In the genomic region with DNA sequence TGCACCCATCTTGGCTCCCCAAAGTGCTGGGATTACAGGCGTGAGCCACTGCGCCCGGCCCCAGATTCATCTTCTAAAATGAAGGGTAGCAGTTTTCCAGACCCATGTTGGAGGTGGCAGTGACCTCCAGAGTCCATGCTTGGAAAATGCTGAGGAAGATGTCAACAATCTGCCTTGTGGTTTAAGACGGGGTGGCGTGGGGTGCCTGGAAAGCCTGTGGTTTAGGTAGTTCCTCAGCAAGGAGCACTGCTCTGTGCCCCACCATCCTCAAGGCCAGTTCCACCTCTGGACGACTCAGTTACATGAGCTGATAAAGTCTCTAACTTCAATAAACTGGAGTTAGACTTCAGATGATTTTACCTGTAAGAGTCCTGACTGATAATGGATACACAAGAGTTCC, we compare ENCODE assay signal across 17 cellular contexts. TPM values are rescaled to one million over a fixed set of nuclear protein-coding genes. Genes with fewer than 3 reads are reported as not detected.
DNase-seq lines count a peak whose midpoint lies in the region; ATAC-seq and TF ChIP-seq lines count a peak whose summit lies in the region.
"Had no signal": no experiment of that assay in that cellular context is flagged by ENCODE, and none has a peak within 500 bp of the region (broad histone marks: within the 10 kb centered on the region; RNA-seq: fewer than 3 reads in every experiment).

No MANE protein-coding gene starts in this region.

- H3K9me3 ChIP-seq in GM23248 (ENCODE audit: low read depth), result no peaks in the 10 kb centered on the region
- H3K9me3 ChIP-seq in gastroesophageal sphincter, result no peaks in the 10 kb centered on the region
- no peaks in the 10 kb centered on the region for H3K9me3 ChIP-seq in smooth muscle cell (replicated peaks; ENCODE audit: low read depth)
- no peaks in the 10 kb centered on the region for H3K9me3 ChIP-seq in neuronal stem cell (replicated peaks in 1 of 2; ENCODE audit: control insufficient read depth in 2 of 2, insufficient read depth in 1 of 2, low read depth in 1 of 2, low read length in 2 of 2)

- H4K91ac ChIP-seq in neuronal stem cell (ENCODE audit: low read depth, low read length, poor library complexity), result no peak overlapping the region

- H3K4me3 ChIP-seq in GM23248 (no peak overlapping the region), gastroesophageal sphincter (no peak overlapping the region), smooth muscle cell (no peak overlapping the region), neuronal stem cell (ENCODE audit: low read length in 2 of 2) (no peak overlapping the region)
- H3K4me3 ChIP-seq: GM23338 had no signal

- H2AFZ ChIP-seq in GM23248, result no peak overlapping the region
- H2AFZ ChIP-seq in smooth muscle cell (ENCODE audit: low read depth), result no peak overlapping the region
- H2AFZ ChIP-seq in neuronal stem cell (ENCODE audit: low read length), result no peak overlapping the region
- H2AFZ ChIP-seq: GM23338 had no signal

- no peak for ATAC-seq in gastroesophageal sphincter
- ATAC-seq in HG03025 (IDR thresholded peaks at IDR 0.05; ENCODE audit: low FRiP score, unreplicated experiment), result no peak
- ATAC-seq: activated T-cell treated with anti-CD3 and anti-CD28 coated beads, Interleukin-2, amount 50 U/mL, for 4 hours; GM23338; left lobe of liver; stimulated activated naive CD8-positive, alpha-beta T cell treated with anti-CD3 and anti-CD28 coated beads, Interleukin-15, amount 100 ng/mL, for 72 hours had no signal

- H3K14ac ChIP-seq in neuronal stem cell (ENCODE audit: low read length), result no peak overlapping the region

- no peak overlapping the region for H3K18ac ChIP-seq in neuronal stem cell (ENCODE audit: low read length)

- H3K36me3 ChIP-seq in GM23248 (ENCODE audit: low read depth), result no peaks in the 10 kb centered on the region
- H3K36me3 ChIP-seq in gastroesophageal sphincter, result peaks cover 0 to 24% of the 10 kb centered on the region in 2 donors
- no peaks in the 10 kb centered on the region for H3K36me3 ChIP-seq in smooth muscle cell (ENCODE audit: low read depth)
- H3K36me3 ChIP-seq in neuronal stem cell (replicated peaks in 1 of 2; ENCODE audit: control insufficient read depth in 2 of 2, insufficient read depth in 2 of 2, low read length in 2 of 2), result no peaks in the 10 kb centered on the region
- H3K36me3 ChIP-seq: BE2C had no signal

- TF ChIP-seq POLR2A in gastroesophageal sphincter (IDR thresholded peaks at IDR 0.05), result no peak

- H3K27me3 ChIP-seq in GM23248 (replicated peaks; ENCODE audit: insufficient read depth), result no peaks in the 10 kb centered on the region
- no peaks in the 10 kb centered on the region for H3K27me3 ChIP-seq in gastroesophageal sphincter
- H3K27me3 ChIP-seq in smooth muscle cell (ENCODE audit: low read depth), result no peaks in the 10 kb centered on the region
- H3K27me3 ChIP-seq in neuronal stem cell (ENCODE audit: control insufficient read depth in 3 of 3, insufficient read depth in 3 of 3, low read depth in 1 of 3, low read length in 3 of 3), result no peaks in the 10 kb centered on the region
- H3K27me3 ChIP-seq: BE2C had no signal

- DNase-seq in GM23248, result peak; percentile 40
- peak; percentile 23 for DNase-seq in RPMI7951 (ENCODE audit: low read depth)
- no peak for DNase-seq in smooth muscle cell (lab: John Stamatoyannopoulos, UW; ENCODE audit: unreplicated experiment)
- no peak for DNase-seq in stimulated activated naive CD4-positive, alpha-beta T cell treated with Interleukin-2 at 50 U/mL for 16 hours (lab: John Stamatoyannopoulos, UW)
- DNase-seq in neuronal stem cell (ENCODE audit: low spot score), result no peak
- no peak for DNase-seq in DMS53 (lab: John Stamatoyannopoulos, UW)
- DNase-seq: activated T-cell treated with anti-CD3 and anti-CD28 coated beads, Interleukin-2, amount 50 U/mL, for 4 hours; BE2C; DMS 273 treated with DMSO at 0.1 percent for 48 hours; NCI-H187 treated with DMSO at 0.1 percent for 48 hours; NCI-H69; stimulated activated naive CD8-positive, alpha-beta T cell treated with anti-CD3 and anti-CD28 coated beads, Interleukin-15, amount 100 ng/mL, for 72 hours; T-helper 2 cell had no signal

- H3K9me2 ChIP-seq in GM23248 (ENCODE audit: insufficient read depth), result no peaks in the 10 kb centered on the region

- TF ChIP-seq CTCF in gastroesophageal sphincter (IDR thresholded peaks at IDR 0.05), result no peak
- TF ChIP-seq CTCF in smooth muscle cell (IDR thresholded peaks at IDR 0.05; ENCODE audit: borderline replicate concordance, insufficient read depth, poor library complexity, severe bottlenecking), result no peak

- no peak overlapping the region for H3K23ac ChIP-seq in neuronal stem cell (ENCODE audit: low read depth, low read length, poor library complexity)

- H3K4me2 ChIP-seq in GM23248 (ENCODE audit: unreplicated experiment) (peak overlapping the region; percentile 19), smooth muscle cell (peak overlapping the region; percentile 74), neuronal stem cell (ENCODE audit: insufficient read depth, low read length, poor library complexity, severe bottlenecking) (no peak overlapping the region)
- H3K4me2 ChIP-seq: GM23338 had no signal

- no peaks in the 10 kb centered on the region for H3K79me1 ChIP-seq in neuronal stem cell (ENCODE audit: low read depth, low read length)

- no peaks in the 10 kb centered on the region for H3K79me2 ChIP-seq in GM23248 (ENCODE audit: insufficient read depth)
- H3K79me2 ChIP-seq in smooth muscle cell (ENCODE audit: low read depth), result no peaks in the 10 kb centered on the region

- no peak overlapping the region for H2BK5ac ChIP-seq in neuronal stem cell (ENCODE audit: low read length)

- peak overlapping the region; percentile 94 for H3K27ac ChIP-seq in GM23248
- H3K27ac ChIP-seq in gastroesophageal sphincter, result peak overlapping the region in 3 of 4 donors; percentile 54 to 74 (median 71)
- peak overlapping the region; percentile 96 for H3K27ac ChIP-seq in smooth muscle cell (ENCODE audit: low read depth)
- H3K27ac ChIP-seq in neuronal stem cell (replicated peaks; ENCODE audit: low read length), result no peak overlapping the region

- H2BK12ac ChIP-seq in neuronal stem cell (ENCODE audit: low read length), result no peak overlapping the region

- no peak overlapping the region for H2BK15ac ChIP-seq in neuronal stem cell (ENCODE audit: low read length)

- peak overlapping the region; percentile 60 for H3K9ac ChIP-seq in GM23248
- H3K9ac ChIP-seq in smooth muscle cell (ENCODE audit: low read depth), result peak overlapping the region; percentile 88
- no peak overlapping the region for H3K9ac ChIP-seq in neuronal stem cell (ENCODE audit: low read depth, low read length, poor library complexity)

- H3F3A ChIP-seq in GM23248 (ENCODE audit: insufficient read depth) (peaks cover 56% of the 10 kb centered on the region), smooth muscle cell (ENCODE audit: low read depth) (peaks cover 30% of the 10 kb centered on the region)

- no peak overlapping the region for H3K4ac ChIP-seq in neuronal stem cell (ENCODE audit: low read length)

- H4K20me1 ChIP-seq in GM23248 (ENCODE audit: insufficient read depth) (no peaks in the 10 kb centered on the region), smooth muscle cell (ENCODE audit: low read depth) (no peaks in the 10 kb centered on the region)

- no peak overlapping the region for H4K8ac ChIP-seq in neuronal stem cell (ENCODE audit: low read depth, low read length)

- in situ Hi-C loops in GM23248 (cut with MboI), result loop anchor here (25.0 kb wide), 3 partner anchors 561 to 1636 kb away; a partner anchor contains a TSS

- no peak for TF ChIP-seq EP300 in gastroesophageal sphincter (IDR thresholded peaks at IDR 0.05)

- H2BK120ac ChIP-seq in neuronal stem cell (ENCODE audit: low read depth, low read length), result no peak overlapping the region

- peaks cover 57% of the 10 kb centered on the region for H3K4me1 ChIP-seq in GM23248 (ENCODE audit: insufficient read depth)
- no peaks in the 10 kb centered on the region for H3K4me1 ChIP-seq in gastroesophageal sphincter
- no peaks in the 10 kb centered on the region for H3K4me1 ChIP-seq in smooth muscle cell (ENCODE audit: low read depth)
- no peaks in the 10 kb centered on the region for H3K4me1 ChIP-seq in neuronal stem cell (ENCODE audit: control insufficient read depth in 2 of 2, insufficient read depth in 1 of 2, low read depth in 1 of 2, low read length in 2 of 2)
- H3K4me1 ChIP-seq: BE2C had no signal

- WGBS in GM23248 (ENCODE audit: low coverage in 1 of 2, low lambda C conversion rate in 2 of 2, missing lambda C conversion rate in 2 of 2), 2 experiments, result 70 to 74% methylated on average over 6 of the region's 6 CpGs
- 57 to 62% methylated on average over 2 of the region's 6 CpGs for WGBS in gastroesophageal sphincter (ENCODE audit: low coverage in 1 of 2), 2 donors
- WGBS in smooth muscle cell (ENCODE audit: low lambda C conversion rate), result 44% methylated on average over 6 of the region's 6 CpGs
- WGBS in neuronal stem cell (ENCODE audit: extremely low coverage in 2 of 2, insufficient read length in 2 of 2, insufficient replicate concordance in 1 of 2), 2 donors, result no CpG with 5 or more reads among the region's 6 CpGs

- H2AK5ac ChIP-seq in neuronal stem cell (ENCODE audit: low read depth, low read length), result no peak overlapping the region

RNA-seq across cellular contexts. Expression of a gene that starts 48.6 kb away (rescaled TPM):
- total RNA-seq in GM23248 (2014; rRNA removed; shearing (Covaris generic)), result 86.8 and 111 TPM in 2 replicates
- polyA plus RNA-seq in GM23248 (2016; fragmentation: Nextera tagmentation; extraction: Ambion mirVana) (99.2 and 105 TPM in 2 replicates), smooth muscle cell (29.5 and 31.2 TPM in 2 replicates)
- total RNA-seq in RPMI7951 (2014; rRNA removed; shearing (Covaris generic)), result 2.6 and 4.8 TPM in 2 replicates
- total RNA-seq in gastroesophageal sphincter (10 to 100 TPM; 13.2 to 29.1 (median 21.2) TPM), smooth muscle cell (22.7 and 29.3 TPM in 2 replicates)
- 4.8 TPM for polyA plus RNA-seq in neuronal stem cell (2013, experiment 1 of 2)
- polyA plus RNA-seq in neuronal stem cell (2013, experiment 2 of 2), result 4.6 TPM

Comparison
In these comparisons a context has a peak if more than half of its experiments do, and no peak if none do; other contexts are left out.
1. DNase-seq: peak in GM23248 (single experiment) and RPMI7951 (single experiment); none in smooth muscle cell (single experiment), stimulated activated naive CD4-positive, alpha-beta T cell treated with Interleukin-2 at 50 U/mL for 16 hours (single experiment), neuronal stem cell (single experiment) and DMS53 (single experiment).